13 cellular contexts compared by ENCODE assay signal in the genomic region with DNA sequence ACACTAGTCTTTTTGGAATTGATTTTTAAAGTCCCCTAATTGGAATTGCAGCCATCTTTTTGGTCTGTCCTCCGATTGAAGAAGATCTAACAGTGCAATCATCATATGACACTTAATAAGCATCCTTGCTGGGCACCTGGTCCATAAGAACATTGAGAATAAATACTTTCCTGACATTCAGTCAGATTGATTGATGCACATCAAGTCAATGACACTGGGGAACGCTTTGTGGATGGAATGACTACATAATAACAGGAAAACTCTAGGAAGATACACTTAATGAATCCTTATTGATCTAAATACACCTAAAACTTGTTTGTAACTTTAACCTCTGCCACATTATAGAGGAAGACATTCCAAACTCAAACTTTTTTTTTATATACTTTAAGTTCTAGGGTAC.
"Had no signal": no experiment of that assay in that cellular context is flagged by ENCODE, and none has a peak within 500 bp of the region (broad histone marks: within the 10 kb centered on the region; RNA-seq: fewer than 3 reads in every experiment).

No MANE protein-coding gene starts in this region.

- H3K36me3 ChIP-seq: colonic mucosa, esophagus muscularis mucosa, esophagus squamous epithelium, gastrocnemius medialis, gastroesophageal sphincter, heart left ventricle, heart right ventricle had no signal

- H3K4me3 ChIP-seq: colonic mucosa, coronary artery, dorsolateral prefrontal cortex, esophagus muscularis mucosa, esophagus squamous epithelium, gastrocnemius medialis, gastroesophageal sphincter, heart left ventricle, heart right ventricle had no signal

- ATAC-seq: effector memory CD8-positive, alpha-beta T cell; esophagus mucosa; foreskin keratinocyte; gastrocnemius medialis; gastroesophageal sphincter; heart left ventricle; heart right ventricle had no signal

- H3K27me3 ChIP-seq: colonic mucosa, dorsolateral prefrontal cortex, esophagus muscularis mucosa, esophagus squamous epithelium, foreskin keratinocyte, gastrocnemius medialis, gastroesophageal sphincter, heart left ventricle, heart right ventricle had no signal

- H3K9me3 ChIP-seq: colonic mucosa, esophagus muscularis mucosa, esophagus squamous epithelium, gastrocnemius medialis, gastroesophageal sphincter, heart left ventricle had no signal

- H3K27ac ChIP-seq: colonic mucosa, coronary artery, dorsolateral prefrontal cortex, epithelial cell of prostate, esophagus muscularis mucosa, esophagus squamous epithelium, foreskin keratinocyte, gastrocnemius medialis, gastroesophageal sphincter, heart left ventricle, heart right ventricle had no signal
